Comparison of ENCODE assay signal across 1 cellular context in the genomic region with DNA sequence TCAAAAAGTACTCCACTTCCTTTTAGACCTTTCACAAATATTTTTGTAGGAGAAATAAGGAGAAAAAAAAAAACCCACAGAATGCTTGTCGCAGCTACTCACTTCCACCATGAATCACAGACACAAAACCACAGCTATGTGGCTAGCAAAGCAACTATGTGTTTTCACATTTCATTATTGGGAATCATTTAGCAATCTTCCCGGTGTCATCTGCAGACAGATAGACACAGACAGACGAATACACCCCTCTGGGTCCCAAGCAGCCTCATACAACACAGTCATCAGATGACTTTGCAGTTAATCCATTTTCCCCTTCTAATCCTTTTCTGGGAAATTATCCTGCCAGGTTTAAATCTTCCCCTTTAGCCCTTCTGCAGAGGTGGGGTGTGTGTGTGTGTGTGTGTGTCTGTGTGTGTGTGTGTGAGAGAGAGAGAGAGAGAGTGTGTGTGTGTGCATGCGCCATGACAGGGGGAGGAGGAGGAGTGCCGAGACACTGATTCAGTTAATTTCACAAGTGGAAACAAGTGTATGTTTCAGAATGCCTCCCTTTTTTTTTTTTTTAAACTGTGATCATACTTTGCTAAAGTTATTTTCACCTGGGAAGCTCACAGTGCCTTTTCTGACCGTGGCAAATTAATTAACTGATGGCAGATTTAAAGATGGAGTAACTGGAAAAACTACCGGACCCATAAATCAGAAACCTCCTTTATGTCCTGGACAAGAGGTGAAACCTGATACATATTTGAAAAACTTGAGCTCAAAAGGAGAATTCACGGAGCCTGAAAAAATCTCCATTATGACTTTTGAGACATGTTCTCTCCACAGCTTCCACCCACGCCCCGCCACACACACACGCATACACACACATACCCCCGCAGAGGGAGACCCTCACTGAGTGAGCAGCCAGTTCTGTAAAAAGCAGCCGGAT.
A peak's percentile ranks its signal among the peaks of the same experiment; 100 is the strongest.
TF ChIP-seq lines count a peak whose summit lies in the region.

No MANE protein-coding gene starts in this region.

TF ChIP-seq in HEK293, 187 proteins besides CTCF, POLR2A, EP300 and RAD21 (continued from another document and continues in another):
- TF ChIP-seq, protein P1, sequence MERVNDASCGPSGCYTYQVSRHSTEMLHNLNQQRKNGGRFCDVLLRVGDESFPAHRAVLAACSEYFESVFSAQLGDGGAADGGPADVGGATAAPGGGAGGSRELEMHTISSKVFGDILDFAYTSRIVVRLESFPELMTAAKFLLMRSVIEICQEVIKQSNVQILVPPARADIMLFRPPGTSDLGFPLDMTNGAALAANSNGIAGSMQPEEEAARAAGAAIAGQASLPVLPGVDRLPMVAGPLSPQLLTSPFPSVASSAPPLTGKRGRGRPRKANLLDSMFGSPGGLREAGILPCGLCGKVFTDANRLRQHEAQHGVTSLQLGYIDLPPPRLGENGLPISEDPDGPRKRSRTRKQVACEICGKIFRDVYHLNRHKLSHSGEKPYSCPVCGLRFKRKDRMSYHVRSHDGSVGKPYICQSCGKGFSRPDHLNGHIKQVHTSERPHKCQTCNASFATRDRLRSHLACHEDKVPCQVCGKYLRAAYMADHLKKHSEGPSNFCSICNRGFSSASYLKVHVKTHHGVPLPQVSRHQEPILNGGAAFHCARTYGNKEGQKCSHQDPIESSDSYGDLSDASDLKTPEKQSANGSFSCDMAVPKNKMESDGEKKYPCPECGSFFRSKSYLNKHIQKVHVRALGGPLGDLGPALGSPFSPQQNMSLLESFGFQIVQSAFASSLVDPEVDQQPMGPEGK (tag by site-specific recombination; IDR thresholded peaks at IDR 0.05), result peak; percentile 61
- TF ChIP-seq ZNF660 (tag by site-specific recombination; IDR thresholded peaks at IDR 0.05) (no peak; the same call in 1 of the 2 replicates), ZEB2 (tag by site-specific recombination; IDR thresholded peaks at IDR 0.05) (peak; percentile 65), ZNF423 (tag by site-specific recombination; IDR thresholded peaks at IDR 0.05) (no peak), ZFP69B (tag by site-specific recombination; IDR thresholded peaks at IDR 0.05) (peak; percentile 76; the same call in 1 of the 2 replicates), ZBTB21 (tag by site-specific recombination; IDR thresholded peaks at IDR 0.05) (peak; percentile 54; the same call in 1 of the 2 replicates), ZNF596 (tag by site-specific recombination; IDR thresholded peaks at IDR 0.05) (peak; percentile 68), ZNF391 (tag by site-specific recombination; IDR thresholded peaks at IDR 0.05; ENCODE audit: borderline replicate concordance, low read depth) (no peak), ZNF585B (tag by site-specific recombination; IDR thresholded peaks at IDR 0.05) (no peak), GLI4 (tag by site-specific recombination; IDR thresholded peaks at IDR 0.05) (peak; percentile 87; the same call in 1 of the 2 replicates), WT1 (tag by site-specific recombination; IDR thresholded peaks at IDR 0.05) (peak; percentile 93), ZNF292 (tag by site-specific recombination; IDR thresholded peaks at IDR 0.05; ENCODE audit: borderline replicate concordance, low read depth) (no peak), YY1 (tag by site-specific recombination; IDR thresholded peaks at IDR 0.05) (peak; percentile 91), FEZF1 (tag by site-specific recombination; IDR thresholded peaks at IDR 0.05) (peak; percentile 41; the same call in 1 of the 2 replicates), ZFHX2 (tag by site-specific recombination; conservative IDR thresholded peaks at IDR 0.05) (peak; percentile 85), SCRT2 (tag by site-specific recombination; IDR thresholded peaks at IDR 0.05) (no peak), ZNF174 (tag by site-specific recombination; IDR thresholded peaks at IDR 0.05) (no peak), ZNF416 (tag by site-specific recombination; IDR thresholded peaks at IDR 0.05) (0 out of 2 replicates have a peak, but pooled peaks have one; percentile 65), ZNF548 (tag by site-specific recombination; IDR thresholded peaks at IDR 0.05) (no peak), ZNF843 (tag by site-specific recombination; IDR thresholded peaks at IDR 0.05) (0 out of 2 replicates have a peak, but pooled peaks have one; percentile 33), ZNF112 (tag by site-specific recombination; IDR thresholded peaks at IDR 0.05) (0 out of 2 replicates have a peak, but pooled peaks have one; percentile 40), ZNF350 (tag by site-specific recombination; IDR thresholded peaks at IDR 0.05) (no peak), ZNF19 (tag by site-specific recombination; IDR thresholded peaks at IDR 0.05; ENCODE audit: low read depth) (no peak), REPIN1 (tag by site-specific recombination; IDR thresholded peaks at IDR 0.05; ENCODE audit: low read depth) (no peak), ZNF426 (tag by site-specific recombination; IDR thresholded peaks at IDR 0.05) (no peak), YY2 (tag by site-specific recombination; IDR thresholded peaks at IDR 0.05) (peak; percentile 86), GLIS1 (tag by site-specific recombination; IDR thresholded peaks at IDR 0.05) (peak; percentile 15; the same call in 1 of the 2 replicates), ZNF16 (tag by site-specific recombination; IDR thresholded peaks at IDR 0.05; ENCODE audit: low read depth) (no peak), ZNF248 (tag by site-specific recombination; IDR thresholded peaks at IDR 0.05) (0 out of 2 replicates have a peak, but pooled peaks have one; percentile 73), ZNF223 (tag by site-specific recombination; IDR thresholded peaks at IDR 0.05) (no peak)
- TF ChIP-seq, protein P2, sequence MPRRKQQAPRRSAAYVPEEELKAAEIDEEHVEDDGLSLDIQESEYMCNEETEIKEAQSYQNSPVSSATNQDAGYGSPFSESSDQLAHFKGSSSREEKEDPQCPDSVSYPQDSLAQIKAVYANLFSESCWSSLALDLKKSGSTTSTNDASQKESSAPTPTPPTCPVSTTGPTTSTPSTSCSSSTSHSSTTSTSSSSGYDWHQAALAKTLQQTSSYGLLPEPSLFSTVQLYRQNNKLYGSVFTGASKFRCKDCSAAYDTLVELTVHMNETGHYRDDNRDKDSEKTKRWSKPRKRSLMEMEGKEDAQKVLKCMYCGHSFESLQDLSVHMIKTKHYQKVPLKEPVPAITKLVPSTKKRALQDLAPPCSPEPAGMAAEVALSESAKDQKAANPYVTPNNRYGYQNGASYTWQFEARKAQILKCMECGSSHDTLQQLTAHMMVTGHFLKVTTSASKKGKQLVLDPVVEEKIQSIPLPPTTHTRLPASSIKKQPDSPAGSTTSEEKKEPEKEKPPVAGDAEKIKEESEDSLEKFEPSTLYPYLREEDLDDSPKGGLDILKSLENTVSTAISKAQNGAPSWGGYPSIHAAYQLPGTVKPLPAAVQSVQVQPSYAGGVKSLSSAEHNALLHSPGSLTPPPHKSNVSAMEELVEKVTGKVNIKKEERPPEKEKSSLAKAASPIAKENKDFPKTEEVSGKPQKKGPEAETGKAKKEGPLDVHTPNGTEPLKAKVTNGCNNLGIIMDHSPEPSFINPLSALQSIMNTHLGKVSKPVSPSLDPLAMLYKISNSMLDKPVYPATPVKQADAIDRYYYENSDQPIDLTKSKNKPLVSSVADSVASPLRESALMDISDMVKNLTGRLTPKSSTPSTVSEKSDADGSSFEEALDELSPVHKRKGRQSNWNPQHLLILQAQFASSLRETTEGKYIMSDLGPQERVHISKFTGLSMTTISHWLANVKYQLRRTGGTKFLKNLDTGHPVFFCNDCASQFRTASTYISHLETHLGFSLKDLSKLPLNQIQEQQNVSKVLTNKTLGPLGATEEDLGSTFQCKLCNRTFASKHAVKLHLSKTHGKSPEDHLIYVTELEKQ (tag by site-specific recombination; IDR thresholded peaks at IDR 0.05; ENCODE audit: borderline replicate concordance), result no peak
- TF ChIP-seq, protein P3, sequence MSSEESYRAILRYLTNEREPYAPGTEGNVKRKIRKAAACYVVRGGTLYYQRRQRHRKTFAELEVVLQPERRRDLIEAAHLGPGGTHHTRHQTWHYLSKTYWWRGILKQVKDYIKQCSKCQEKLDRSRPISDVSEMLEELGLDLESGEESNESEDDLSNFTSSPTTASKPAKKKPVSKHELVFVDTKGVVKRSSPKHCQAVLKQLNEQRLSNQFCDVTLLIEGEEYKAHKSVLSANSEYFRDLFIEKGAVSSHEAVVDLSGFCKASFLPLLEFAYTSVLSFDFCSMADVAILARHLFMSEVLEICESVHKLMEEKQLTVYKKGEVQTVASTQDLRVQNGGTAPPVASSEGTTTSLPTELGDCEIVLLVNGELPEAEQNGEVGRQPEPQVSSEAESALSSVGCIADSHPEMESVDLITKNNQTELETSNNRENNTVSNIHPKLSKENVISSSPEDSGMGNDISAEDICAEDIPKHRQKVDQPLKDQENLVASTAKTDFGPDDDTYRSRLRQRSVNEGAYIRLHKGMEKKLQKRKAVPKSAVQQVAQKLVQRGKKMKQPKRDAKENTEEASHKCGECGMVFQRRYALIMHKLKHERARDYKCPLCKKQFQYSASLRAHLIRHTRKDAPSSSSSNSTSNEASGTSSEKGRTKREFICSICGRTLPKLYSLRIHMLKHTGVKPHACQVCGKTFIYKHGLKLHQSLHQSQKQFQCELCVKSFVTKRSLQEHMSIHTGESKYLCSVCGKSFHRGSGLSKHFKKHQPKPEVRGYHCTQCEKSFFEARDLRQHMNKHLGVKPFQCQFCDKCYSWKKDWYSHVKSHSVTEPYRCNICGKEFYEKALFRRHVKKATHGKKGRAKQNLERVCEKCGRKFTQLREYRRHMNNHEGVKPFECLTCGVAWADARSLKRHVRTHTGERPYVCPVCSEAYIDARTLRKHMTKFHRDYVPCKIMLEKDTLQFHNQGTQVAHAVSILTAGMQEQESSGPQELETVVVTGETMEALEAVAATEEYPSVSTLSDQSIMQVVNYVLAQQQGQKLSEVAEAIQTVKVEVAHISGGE (tag by site-specific recombination; conservative IDR thresholded peaks at IDR 0.05; ENCODE audit: low read depth), result no peak; the same call in 1 of the 2 replicates
- TF ChIP-seq, protein P4, sequence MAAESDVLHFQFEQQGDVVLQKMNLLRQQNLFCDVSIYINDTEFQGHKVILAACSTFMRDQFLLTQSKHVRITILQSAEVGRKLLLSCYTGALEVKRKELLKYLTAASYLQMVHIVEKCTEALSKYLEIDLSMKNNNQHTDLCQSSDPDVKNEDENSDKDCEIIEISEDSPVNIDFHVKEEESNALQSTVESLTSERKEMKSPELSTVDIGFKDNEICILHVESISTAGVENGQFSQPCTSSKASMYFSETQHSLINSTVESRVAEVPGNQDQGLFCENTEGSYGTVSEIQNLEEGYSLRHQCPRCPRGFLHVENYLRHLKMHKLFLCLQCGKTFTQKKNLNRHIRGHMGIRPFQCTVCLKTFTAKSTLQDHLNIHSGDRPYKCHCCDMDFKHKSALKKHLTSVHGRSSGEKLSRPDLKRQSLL (tag by site-specific recombination; IDR thresholded peaks at IDR 0.05), result no peak
- TF ChIP-seq, protein P5, sequence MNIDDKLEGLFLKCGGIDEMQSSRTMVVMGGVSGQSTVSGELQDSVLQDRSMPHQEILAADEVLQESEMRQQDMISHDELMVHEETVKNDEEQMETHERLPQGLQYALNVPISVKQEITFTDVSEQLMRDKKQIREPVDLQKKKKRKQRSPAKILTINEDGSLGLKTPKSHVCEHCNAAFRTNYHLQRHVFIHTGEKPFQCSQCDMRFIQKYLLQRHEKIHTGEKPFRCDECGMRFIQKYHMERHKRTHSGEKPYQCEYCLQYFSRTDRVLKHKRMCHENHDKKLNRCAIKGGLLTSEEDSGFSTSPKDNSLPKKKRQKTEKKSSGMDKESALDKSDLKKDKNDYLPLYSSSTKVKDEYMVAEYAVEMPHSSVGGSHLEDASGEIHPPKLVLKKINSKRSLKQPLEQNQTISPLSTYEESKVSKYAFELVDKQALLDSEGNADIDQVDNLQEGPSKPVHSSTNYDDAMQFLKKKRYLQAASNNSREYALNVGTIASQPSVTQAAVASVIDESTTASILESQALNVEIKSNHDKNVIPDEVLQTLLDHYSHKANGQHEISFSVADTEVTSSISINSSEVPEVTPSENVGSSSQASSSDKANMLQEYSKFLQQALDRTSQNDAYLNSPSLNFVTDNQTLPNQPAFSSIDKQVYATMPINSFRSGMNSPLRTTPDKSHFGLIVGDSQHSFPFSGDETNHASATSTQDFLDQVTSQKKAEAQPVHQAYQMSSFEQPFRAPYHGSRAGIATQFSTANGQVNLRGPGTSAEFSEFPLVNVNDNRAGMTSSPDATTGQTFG (tag by site-specific recombination; IDR thresholded peaks at IDR 0.05; ENCODE audit: borderline replicate concordance), result peak; percentile 84
- TF ChIP-seq, protein P6, sequence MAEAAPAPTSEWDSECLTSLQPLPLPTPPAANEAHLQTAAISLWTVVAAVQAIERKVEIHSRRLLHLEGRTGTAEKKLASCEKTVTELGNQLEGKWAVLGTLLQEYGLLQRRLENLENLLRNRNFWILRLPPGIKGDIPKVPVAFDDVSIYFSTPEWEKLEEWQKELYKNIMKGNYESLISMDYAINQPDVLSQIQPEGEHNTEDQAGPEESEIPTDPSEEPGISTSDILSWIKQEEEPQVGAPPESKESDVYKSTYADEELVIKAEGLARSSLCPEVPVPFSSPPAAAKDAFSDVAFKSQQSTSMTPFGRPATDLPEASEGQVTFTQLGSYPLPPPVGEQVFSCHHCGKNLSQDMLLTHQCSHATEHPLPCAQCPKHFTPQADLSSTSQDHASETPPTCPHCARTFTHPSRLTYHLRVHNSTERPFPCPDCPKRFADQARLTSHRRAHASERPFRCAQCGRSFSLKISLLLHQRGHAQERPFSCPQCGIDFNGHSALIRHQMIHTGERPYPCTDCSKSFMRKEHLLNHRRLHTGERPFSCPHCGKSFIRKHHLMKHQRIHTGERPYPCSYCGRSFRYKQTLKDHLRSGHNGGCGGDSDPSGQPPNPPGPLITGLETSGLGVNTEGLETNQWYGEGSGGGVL (tag by site-specific recombination; IDR thresholded peaks at IDR 0.05), result peak; percentile 96
- TF ChIP-seq, protein P7, sequence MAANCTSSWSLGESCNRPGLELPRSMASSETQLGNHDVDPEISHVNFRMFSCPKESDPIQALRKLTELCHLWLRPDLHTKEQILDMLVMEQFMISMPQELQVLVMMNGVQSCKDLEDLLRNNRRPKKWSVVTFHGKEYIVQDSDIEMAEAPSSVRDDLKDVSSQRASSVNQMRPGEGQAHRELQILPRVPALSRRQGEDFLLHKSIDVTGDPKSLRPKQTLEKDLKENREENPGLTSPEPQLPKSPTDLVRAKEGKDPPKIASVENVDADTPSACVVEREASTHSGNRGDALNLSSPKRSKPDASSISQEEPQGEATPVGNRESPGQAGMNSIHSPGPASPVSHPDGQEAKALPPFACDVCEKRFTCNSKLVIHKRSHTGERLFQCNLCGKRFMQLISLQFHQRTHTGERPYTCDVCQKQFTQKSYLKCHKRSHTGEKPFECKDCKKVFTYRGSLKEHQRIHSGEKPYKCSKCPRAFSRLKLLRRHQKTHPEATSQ (tag by site-specific recombination; IDR thresholded peaks at IDR 0.05), result no peak
